Comparison of ENCODE assay signal across 1 cellular context in the genomic region with DNA sequence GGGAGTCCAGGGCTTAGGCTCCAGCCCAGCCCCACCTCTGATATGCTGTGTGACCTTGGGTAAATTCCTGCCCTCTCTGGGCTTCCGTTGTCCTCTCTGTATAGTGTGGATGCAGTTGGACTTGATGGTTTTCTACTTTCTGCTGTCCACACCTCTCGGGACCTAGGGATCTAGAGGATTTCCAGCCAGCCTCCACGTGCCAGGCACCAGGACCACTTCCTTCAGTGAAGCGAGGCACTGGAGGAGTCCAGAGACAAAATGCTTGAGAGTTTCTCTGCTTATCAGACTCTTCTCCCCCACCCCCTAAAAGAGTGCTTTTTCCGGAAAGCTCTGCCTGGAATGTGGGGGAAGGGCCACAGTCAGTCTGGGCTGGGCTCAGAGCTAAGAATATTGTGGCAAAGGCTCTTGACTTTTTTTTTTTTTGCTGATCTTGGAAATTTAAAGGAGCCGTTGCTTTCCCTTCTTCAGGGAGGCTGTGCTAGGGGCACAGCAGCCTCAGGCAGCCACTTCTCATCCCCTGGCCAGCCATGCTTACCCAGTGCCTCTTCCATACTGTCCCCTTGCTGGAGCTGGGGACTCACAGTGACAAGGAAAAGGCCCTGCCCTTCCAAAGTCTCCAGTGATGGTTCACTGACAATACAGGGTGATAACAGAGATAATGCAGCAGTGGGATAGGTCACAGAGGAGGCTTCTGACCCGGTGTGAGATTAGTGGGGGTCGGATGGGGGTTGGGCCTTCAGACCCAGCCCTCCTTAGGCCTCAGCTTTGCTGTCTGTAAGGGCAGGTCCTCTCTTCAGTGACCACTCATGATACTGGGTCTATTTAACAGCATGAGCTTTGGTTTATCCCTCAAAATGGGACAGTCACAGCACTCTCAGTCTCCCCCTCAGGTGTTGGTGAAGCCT.
TF ChIP-seq lines count a peak whose summit lies in the region.

No MANE protein-coding gene starts in this region.

TF ChIP-seq in K562, 482 proteins besides CTCF, POLR2A, EP300 and RAD21 (continued from another document and continues in another):
- TF ChIP-seq, protein P1, sequence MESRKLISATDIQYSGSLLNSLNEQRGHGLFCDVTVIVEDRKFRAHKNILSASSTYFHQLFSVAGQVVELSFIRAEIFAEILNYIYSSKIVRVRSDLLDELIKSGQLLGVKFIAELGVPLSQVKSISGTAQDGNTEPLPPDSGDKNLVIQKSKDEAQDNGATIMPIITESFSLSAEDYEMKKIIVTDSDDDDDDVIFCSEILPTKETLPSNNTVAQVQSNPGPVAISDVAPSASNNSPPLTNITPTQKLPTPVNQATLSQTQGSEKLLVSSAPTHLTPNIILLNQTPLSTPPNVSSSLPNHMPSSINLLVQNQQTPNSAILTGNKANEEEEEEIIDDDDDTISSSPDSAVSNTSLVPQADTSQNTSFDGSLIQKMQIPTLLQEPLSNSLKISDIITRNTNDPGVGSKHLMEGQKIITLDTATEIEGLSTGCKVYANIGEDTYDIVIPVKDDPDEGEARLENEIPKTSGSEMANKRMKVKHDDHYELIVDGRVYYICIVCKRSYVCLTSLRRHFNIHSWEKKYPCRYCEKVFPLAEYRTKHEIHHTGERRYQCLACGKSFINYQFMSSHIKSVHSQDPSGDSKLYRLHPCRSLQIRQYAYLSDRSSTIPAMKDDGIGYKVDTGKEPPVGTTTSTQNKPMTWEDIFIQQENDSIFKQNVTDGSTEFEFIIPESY (CRISPR knock-in tag; IDR thresholded peaks at IDR 0.05), result 0 out of 2 replicates have a peak, but pooled peaks have one; percentile 22
- TF ChIP-seq SNRNP70 (optimal IDR thresholded peaks at IDR 0.05; ENCODE audit: low read depth, low read length) (no peak), HNRNPUL1 (IDR thresholded peaks at IDR 0.05; ENCODE audit: low read length) (no peak), ZNF696 (CRISPR knock-in tag; conservative IDR thresholded peaks at IDR 0.05) (no peak), NFE2 (IDR thresholded peaks at IDR 0.05; ENCODE audit: low read depth) (no peak), TEAD2 (tag; IDR thresholded peaks at IDR 0.05) (0 out of 2 replicates have a peak, but pooled peaks have one; percentile 45), FIP1L1 (IDR thresholded peaks at IDR 0.05; ENCODE audit: low read depth, low read length, poor library complexity, severe bottlenecking) (no peak), EP400 (IDR thresholded peaks at IDR 0.05) (peak; percentile 55; the same call in 1 of the 2 replicates), C11orf30 (IDR thresholded peaks at IDR 0.05; ENCODE audit: low read depth) (peak; percentile 95), XRCC3 (IDR thresholded peaks at IDR 0.05) (no peak), CEBPB (tag; IDR thresholded peaks at IDR 0.05) (no peak), GTF2A2 (tag; IDR thresholded peaks at IDR 0.05) (no peak), TAF9B (IDR thresholded peaks at IDR 0.05; ENCODE audit: partially characterized antibody) (peak; percentile 34), MCM3 (IDR thresholded peaks at IDR 0.05) (no peak), SAFB2 (IDR thresholded peaks at IDR 0.05; ENCODE audit: borderline replicate concordance, low read depth, low read length, severe bottlenecking) (no peak), ZNF766 (CRISPR knock-in tag; conservative IDR thresholded peaks at IDR 0.05) (0 out of 2 replicates have a peak, but pooled peaks have one; percentile 31), MIER1 (IDR thresholded peaks at IDR 0.05; ENCODE audit: low read depth) (peak; percentile 50; the same call in 1 of the 2 replicates), CTBP1 (IDR thresholded peaks at IDR 0.05; ENCODE audit: borderline replicate concordance) (peak; percentile 41; the same call in 1 of the 2 replicates)
- TF ChIP-seq, protein P2, sequence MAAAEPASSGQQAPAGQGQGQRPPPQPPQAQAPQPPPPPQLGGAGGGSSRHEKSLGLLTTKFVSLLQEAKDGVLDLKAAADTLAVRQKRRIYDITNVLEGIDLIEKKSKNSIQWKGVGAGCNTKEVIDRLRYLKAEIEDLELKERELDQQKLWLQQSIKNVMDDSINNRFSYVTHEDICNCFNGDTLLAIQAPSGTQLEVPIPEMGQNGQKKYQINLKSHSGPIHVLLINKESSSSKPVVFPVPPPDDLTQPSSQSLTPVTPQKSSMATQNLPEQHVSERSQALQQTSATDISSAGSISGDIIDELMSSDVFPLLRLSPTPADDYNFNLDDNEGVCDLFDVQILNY (CRISPR knock-in tag; IDR thresholded peaks at IDR 0.05), result no peak
- TF ChIP-seq, protein P3, sequence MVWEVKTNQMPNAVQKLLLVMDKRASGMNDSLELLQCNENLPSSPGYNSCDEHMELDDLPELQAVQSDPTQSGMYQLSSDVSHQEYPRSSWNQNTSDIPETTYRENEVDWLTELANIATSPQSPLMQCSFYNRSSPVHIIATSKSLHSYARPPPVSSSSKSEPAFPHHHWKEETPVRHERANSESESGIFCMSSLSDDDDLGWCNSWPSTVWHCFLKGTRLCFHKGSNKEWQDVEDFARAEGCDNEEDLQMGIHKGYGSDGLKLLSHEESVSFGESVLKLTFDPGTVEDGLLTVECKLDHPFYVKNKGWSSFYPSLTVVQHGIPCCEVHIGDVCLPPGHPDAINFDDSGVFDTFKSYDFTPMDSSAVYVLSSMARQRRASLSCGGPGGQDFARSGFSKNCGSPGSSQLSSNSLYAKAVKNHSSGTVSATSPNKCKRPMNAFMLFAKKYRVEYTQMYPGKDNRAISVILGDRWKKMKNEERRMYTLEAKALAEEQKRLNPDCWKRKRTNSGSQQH (CRISPR knock-in tag; IDR thresholded peaks at IDR 0.05), result no peak
- TF ChIP-seq, protein P4, sequence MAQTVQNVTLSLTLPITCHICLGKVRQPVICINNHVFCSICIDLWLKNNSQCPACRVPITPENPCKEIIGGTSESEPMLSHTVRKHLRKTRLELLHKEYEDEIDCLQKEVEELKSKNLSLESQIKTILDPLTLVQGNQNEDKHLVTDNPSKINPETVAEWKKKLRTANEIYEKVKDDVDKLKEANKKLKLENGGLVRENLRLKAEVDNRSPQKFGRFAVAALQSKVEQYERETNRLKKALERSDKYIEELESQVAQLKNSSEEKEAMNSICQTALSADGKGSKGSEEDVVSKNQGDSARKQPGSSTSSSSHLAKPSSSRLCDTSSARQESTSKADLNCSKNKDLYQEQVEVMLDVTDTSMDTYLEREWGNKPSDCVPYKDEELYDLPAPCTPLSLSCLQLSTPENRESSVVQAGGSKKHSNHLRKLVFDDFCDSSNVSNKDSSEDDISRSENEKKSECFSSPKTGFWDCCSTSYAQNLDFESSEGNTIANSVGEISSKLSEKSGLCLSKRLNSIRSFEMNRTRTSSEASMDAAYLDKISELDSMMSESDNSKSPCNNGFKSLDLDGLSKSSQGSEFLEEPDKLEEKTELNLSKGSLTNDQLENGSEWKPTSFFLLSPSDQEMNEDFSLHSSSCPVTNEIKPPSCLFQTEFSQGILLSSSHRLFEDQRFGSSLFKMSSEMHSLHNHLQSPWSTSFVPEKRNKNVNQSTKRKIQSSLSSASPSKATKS (CRISPR knock-in tag; IDR thresholded peaks at IDR 0.05), result no peak
- TF ChIP-seq, protein P5, sequence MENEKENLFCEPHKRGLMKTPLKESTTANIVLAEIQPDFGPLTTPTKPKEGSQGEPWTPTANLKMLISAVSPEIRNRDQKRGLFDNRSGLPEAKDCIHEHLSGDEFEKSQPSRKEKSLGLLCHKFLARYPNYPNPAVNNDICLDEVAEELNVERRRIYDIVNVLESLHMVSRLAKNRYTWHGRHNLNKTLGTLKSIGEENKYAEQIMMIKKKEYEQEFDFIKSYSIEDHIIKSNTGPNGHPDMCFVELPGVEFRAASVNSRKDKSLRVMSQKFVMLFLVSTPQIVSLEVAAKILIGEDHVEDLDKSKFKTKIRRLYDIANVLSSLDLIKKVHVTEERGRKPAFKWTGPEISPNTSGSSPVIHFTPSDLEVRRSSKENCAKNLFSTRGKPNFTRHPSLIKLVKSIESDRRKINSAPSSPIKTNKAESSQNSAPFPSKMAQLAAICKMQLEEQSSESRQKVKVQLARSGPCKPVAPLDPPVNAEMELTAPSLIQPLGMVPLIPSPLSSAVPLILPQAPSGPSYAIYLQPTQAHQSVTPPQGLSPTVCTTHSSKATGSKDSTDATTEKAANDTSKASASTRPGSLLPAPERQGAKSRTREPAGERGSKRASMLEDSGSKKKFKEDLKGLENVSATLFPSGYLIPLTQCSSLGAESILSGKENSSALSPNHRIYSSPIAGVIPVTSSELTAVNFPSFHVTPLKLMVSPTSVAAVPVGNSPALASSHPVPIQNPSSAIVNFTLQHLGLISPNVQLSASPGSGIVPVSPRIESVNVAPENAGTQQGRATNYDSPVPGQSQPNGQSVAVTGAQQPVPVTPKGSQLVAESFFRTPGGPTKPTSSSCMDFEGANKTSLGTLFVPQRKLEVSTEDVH (IDR thresholded peaks at IDR 0.05; ENCODE audit: low read depth, partially characterized antibody), result no peak
- TF ChIP-seq, protein P6, sequence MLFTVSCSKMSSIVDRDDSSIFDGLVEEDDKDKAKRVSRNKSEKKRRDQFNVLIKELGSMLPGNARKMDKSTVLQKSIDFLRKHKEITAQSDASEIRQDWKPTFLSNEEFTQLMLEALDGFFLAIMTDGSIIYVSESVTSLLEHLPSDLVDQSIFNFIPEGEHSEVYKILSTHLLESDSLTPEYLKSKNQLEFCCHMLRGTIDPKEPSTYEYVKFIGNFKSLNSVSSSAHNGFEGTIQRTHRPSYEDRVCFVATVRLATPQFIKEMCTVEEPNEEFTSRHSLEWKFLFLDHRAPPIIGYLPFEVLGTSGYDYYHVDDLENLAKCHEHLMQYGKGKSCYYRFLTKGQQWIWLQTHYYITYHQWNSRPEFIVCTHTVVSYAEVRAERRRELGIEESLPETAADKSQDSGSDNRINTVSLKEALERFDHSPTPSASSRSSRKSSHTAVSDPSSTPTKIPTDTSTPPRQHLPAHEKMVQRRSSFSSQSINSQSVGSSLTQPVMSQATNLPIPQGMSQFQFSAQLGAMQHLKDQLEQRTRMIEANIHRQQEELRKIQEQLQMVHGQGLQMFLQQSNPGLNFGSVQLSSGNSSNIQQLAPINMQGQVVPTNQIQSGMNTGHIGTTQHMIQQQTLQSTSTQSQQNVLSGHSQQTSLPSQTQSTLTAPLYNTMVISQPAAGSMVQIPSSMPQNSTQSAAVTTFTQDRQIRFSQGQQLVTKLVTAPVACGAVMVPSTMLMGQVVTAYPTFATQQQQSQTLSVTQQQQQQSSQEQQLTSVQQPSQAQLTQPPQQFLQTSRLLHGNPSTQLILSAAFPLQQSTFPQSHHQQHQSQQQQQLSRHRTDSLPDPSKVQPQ (CRISPR knock-in tag; IDR thresholded peaks at IDR 0.05; ENCODE audit: borderline replicate concordance), result no peak
- TF ChIP-seq, protein P7, sequence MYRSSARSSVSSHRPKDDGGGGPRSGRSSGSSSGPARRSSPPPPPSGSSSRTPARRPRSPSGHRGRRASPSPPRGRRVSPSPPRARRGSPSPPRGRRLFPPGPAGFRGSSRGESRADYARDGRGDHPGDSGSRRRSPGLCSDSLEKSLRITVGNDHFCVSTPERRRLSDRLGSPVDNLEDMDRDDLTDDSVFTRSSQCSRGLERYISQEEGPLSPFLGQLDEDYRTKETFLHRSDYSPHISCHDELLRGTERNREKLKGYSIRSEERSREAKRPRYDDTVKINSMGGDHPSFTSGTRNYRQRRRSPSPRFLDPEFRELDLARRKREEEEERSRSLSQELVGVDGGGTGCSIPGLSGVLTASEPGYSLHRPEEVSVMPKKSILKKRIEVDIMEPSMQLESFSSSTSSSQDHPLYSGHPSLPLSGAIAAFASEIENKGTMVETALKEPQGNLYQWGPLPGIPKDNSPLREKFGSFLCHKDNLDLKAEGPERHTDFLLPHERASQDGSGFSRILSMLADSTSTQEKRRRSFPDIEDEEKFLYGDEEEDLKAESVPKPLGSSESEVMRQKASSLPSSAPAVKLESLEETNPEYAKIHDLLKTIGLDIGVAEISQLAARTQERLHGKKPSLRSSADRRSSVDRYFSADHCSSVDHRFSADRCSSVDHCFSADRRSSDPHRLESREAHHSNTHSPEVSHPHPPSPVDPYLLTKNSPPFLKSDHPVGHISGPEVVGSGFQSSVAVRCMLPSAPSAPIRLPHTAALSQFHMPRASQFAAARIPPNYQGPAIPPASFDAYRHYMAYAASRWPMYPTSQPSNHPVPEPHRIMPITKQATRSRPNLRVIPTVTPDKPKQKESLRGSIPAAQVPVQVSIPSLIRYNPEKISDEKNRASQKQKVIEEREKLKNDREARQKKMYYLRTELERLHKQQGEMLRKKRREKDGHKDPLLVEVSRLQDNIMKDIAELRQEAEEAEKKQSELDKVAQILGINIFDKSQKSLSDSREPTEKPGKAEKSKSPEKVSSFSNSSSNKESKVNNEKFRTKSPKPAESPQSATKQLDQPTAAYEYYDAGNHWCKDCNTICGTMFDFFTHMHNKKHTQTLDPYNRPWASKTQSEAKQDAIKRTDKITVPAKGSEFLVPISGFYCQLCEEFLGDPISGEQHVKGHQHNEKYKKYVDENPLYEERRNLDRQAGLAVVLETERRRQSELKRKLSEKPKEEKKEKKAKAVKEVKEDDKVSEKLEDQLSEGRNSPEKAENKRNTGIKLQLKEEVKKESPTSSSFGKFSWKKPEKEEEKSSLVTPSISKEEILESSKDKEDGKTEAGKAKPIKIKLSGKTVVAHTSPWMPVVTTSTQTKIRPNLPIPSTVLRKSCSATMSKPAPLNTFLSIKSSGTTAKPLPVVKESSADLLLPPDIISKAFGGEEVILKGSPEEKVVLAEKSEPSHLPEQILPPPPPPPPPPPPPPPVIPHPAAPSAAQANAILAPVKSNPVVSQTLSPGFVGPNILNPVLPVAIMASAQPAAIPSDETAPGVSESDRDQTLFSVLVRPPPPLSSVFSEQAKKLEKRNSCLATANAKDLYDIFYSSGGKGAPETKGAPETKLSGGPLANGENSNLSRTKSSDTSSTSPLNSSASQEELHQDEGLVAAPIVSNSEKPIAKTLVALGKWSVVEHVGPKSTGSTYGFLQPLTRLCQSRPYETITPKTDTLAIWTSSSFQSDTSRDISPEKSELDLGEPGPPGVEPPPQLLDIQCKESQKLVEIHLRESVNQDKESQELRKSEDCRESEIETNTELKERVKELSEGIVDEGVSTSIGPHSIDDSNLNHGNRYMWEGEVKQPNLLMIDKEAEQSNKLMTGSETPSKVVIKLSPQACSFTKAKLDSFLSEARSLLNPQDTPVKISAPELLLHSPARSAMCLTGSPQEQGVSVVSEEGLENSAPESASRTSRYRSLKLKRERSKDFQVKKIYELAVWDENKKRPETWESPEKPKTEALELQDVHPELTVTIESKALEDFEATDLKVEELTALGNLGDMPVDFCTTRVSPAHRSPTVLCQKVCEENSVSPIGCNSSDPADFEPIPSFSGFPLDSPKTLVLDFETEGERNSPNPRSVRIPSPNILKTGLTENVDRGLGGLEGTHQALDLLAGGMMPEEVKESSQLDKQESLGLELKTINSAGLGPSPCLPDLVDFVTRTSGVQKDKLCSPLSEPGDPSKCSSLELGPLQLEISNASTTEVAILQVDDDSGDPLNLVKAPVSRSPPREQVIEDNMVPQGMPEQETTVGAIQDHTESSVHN (IDR thresholded peaks at IDR 0.05; ENCODE audit: borderline replicate concordance in 1 of 2, low read depth in 1 of 2), result peak in 1 of 2 experiments; percentile 28; a peak in 1 of 4 replicates
- TF ChIP-seq, protein P8, sequence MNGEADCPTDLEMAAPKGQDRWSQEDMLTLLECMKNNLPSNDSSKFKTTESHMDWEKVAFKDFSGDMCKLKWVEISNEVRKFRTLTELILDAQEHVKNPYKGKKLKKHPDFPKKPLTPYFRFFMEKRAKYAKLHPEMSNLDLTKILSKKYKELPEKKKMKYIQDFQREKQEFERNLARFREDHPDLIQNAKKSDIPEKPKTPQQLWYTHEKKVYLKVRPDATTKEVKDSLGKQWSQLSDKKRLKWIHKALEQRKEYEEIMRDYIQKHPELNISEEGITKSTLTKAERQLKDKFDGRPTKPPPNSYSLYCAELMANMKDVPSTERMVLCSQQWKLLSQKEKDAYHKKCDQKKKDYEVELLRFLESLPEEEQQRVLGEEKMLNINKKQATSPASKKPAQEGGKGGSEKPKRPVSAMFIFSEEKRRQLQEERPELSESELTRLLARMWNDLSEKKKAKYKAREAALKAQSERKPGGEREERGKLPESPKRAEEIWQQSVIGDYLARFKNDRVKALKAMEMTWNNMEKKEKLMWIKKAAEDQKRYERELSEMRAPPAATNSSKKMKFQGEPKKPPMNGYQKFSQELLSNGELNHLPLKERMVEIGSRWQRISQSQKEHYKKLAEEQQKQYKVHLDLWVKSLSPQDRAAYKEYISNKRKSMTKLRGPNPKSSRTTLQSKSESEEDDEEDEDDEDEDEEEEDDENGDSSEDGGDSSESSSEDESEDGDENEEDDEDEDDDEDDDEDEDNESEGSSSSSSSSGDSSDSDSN (IDR thresholded peaks at IDR 0.05; ENCODE audit: borderline replicate concordance in 1 of 2, low read depth in 2 of 2, low read length in 2 of 2), result no peak
